ENCODE assay signal across 8 cellular contexts in genomic region chr18:32018331-32019250, GRCh38. TPM values are rescaled to one million over a fixed set of nuclear protein-coding genes. Genes with fewer than 3 reads are reported as not detected.
DNase-seq lines count a peak whose midpoint lies in the region.

RNF125 (plus strand) TSS chr18:32018825; CDS start chr18:32018864, 39 bp downstream.

- peaks cover 7% of the 10 kb centered on the region for H3K27me3 ChIP-seq in H7 (ENCODE audit: control insufficient read depth, insufficient read depth, low read length)

- peak within 1 kb of the TSS; percentile 82 for H3K4me3 ChIP-seq in H7 (ENCODE audit: insufficient read depth, low read depth, low read length)

- peak; percentile 92 for DNase-seq in H7
- DNase-seq in M059J (ENCODE audit: low read depth) = peak; percentile 79
- peak; percentile 61 for DNase-seq in SK-MEL-5 (ENCODE audit: low read depth, low spot score)
- peak; percentile 87 for DNase-seq in activated naive CD4-positive, alpha-beta T cell treated with Interleukin-2 at 50 U/mL for 16 hours
- DNase-seq in glomerular visceral epithelial cell (ENCODE audit: extremely low spot score) = peak; percentile 82
- DNase-seq in occipital lobe (lab: John Stamatoyannopoulos, UW) = peak; percentile 54

- in situ Hi-C loops in SK-MEL-5 (cut with HindIII; ENCODE audit: low pct_unique_long_range_greater_than_20kb, low sequenced_read_pairs) = no loop called here

- H3K36me3 ChIP-seq in ES-I3 (ENCODE audit: insufficient read depth, low read length) = no peaks in the 10 kb centered on the region
- no peaks in the 10 kb centered on the region for H3K36me3 ChIP-seq in H7 (replicated peaks; ENCODE audit: control insufficient read depth, insufficient read depth, low read length)

- no peaks in the 10 kb centered on the region for H3K9me3 ChIP-seq in ES-I3 (ENCODE audit: control insufficient read depth, insufficient read depth, low read length)

- H3K9ac ChIP-seq in ES-I3 (ENCODE audit: low read depth, low read length) = peak within 1 kb of the TSS; percentile 75

- peak within 1 kb of the TSS; percentile 95 for H3K27ac ChIP-seq in temporal lobe (ENCODE audit: low read depth, low read length)

- H3K4me1 ChIP-seq in ES-I3 (ENCODE audit: insufficient read depth, low read length) = no peaks in the 10 kb centered on the region; the same call in 1 of the 2 replicates

RNA-seq across cellular contexts. Expression of gene RNF125, which starts in this region (rescaled TPM):
- 12.1 and 19.7 TPM in 2 replicates for total RNA-seq in H7 (2014; rRNA removed; shearing (Covaris generic))
- total RNA-seq in M059J (2014; rRNA removed; shearing (Covaris generic)) = 0.07 TPM in 1 of 2 replicates, not detected in the other
- 41.4 and 53.3 TPM in 2 replicates for total RNA-seq in SK-MEL-5 (2014; rRNA removed; shearing (Covaris generic))
- 47.2 and 56.1 TPM in 2 replicates for polyA plus RNA-seq in SK-MEL-5 (2015; cell fraction: cytosol; rRNA removed)
- polyA plus RNA-seq in SK-MEL-5 (2015; cell fraction: nucleus; rRNA removed) = 155 and 178 TPM in 2 replicates
- total RNA-seq in occipital lobe (1.1 TPM), temporal lobe (1.7 TPM)

Comparison
In these comparisons a context has a peak if more than half of its experiments do, and no peak if none do; other contexts are left out.
1. Peak in every context shown above with its lines: DNase-seq, H3K4me3 ChIP-seq and H3K27ac ChIP-seq.
2. Peak in DNase-seq in M059J; RNA of the gene not detected or under 1 TPM.